ENCODE assay signal across 9 cellular contexts in genomic region chr6:41581381-41581991, GRCh38. TPM values are rescaled to one million over a fixed set of nuclear protein-coding genes. Genes with fewer than 3 reads are reported as not detected.
DNase-seq lines count a peak whose midpoint lies in the region; ATAC-seq and TF ChIP-seq lines count a peak whose summit lies in the region.
"Had no signal": no experiment of that assay in that cellular context is flagged by ENCODE, and none has a peak within 500 bp of the region (broad histone marks: within the 10 kb centered on the region; RNA-seq: fewer than 3 reads in every experiment).

No MANE protein-coding gene starts in this region.

- no peaks in the 10 kb centered on the region for H3K9me3 Mint-ChIP-seq in chondrocyte (ENCODE audit: low read depth)
- no peaks in the 10 kb centered on the region for H3K9me3 Mint-ChIP-seq in mesothelial cell of epicardium

- DNase-seq in BE2C (peak; percentile 89), NCI-H460 (ENCODE audit: extremely low read depth, low read depth) (peak; percentile 79), chondrocyte (ENCODE audit: low spot score) (no peak), mesothelial cell of epicardium (ENCODE audit: low spot score in 2 of 2, unreplicated experiment in 2 of 2) (no peak), D341Med (ENCODE audit: low spot score) (no peak), cerebellum (ENCODE audit: low spot score) (no peak)

- no peaks in the 10 kb centered on the region for H3K27me3 ChIP-seq in BE2C
- H3K27me3 ChIP-seq: upper lobe of left lung had no signal

- H3K4me1 Mint-ChIP-seq in chondrocyte (ENCODE audit: low read depth) (peaks cover 43% of the 10 kb centered on the region), mesothelial cell of epicardium (peaks cover 67% of the 10 kb centered on the region)

- H3K4me1 ChIP-seq in BE2C, result peaks cover 25% of the 10 kb centered on the region

- H3K4me3 Mint-ChIP-seq in chondrocyte (ENCODE audit: unreplicated experiment) (no peak overlapping the region), mesothelial cell of epicardium (no peak overlapping the region)

- TF ChIP-seq CTCF in BE2C (IDR thresholded peaks at IDR 0.05; ENCODE audit: low read depth, low read length) (no peak), chondrocyte (IDR thresholded peaks at IDR 0.05) (peak; percentile 8), mesothelial cell of epicardium (IDR thresholded peaks at IDR 0.05; ENCODE audit: unreplicated experiment) (no peak)

- H3K27me3 Mint-ChIP-seq in chondrocyte (ENCODE audit: low read depth), result no peaks in the 10 kb centered on the region
- no peaks in the 10 kb centered on the region for H3K27me3 Mint-ChIP-seq in mesothelial cell of epicardium (ENCODE audit: low read depth)

- no peaks in the 10 kb centered on the region for H3K9me3 ChIP-seq in BE2C
- H3K9me3 ChIP-seq: upper lobe of left lung had no signal

- H3K4me3 ChIP-seq in BE2C (ENCODE audit: low read depth, low read length), result no peak overlapping the region
- H3K4me3 ChIP-seq: upper lobe of left lung had no signal

- H3K27ac Mint-ChIP-seq in chondrocyte (ENCODE audit: unreplicated experiment) (peak overlapping the region; percentile 96), mesothelial cell of epicardium (peak overlapping the region; percentile 52)

- no peaks in the 10 kb centered on the region for H3K36me3 ChIP-seq in BE2C

- no peak for ATAC-seq in HG03045 (IDR thresholded peaks at IDR 0.05; ENCODE audit: unreplicated experiment)
- no peak for ATAC-seq in activated CD4-positive, CD25-positive, alpha-beta regulatory T cell treated with anti-CD3 and anti-CD28 coated beads, Interleukin-2, amount 50 U/mL, for 24 hours

- H3K36me3 Mint-ChIP-seq in chondrocyte (ENCODE audit: low read depth) (peaks cover 2% of the 10 kb centered on the region), mesothelial cell of epicardium (peaks cover 14% of the 10 kb centered on the region)

RNA-seq across cellular contexts. Expression of gene FOXP4, which starts 35.3 kb away (rescaled TPM):
- polyA plus RNA-seq in BE2C (2012; ENCODE audit: insufficient read depth, insufficient read length, low read depth), result 42.7 TPM
- total RNA-seq in NCI-H460 (2014; rRNA removed; shearing (Covaris generic)), result 3.6 and 3.7 TPM in 2 replicates
- 1.3 and 2.6 TPM in 2 replicates for polyA plus RNA-seq in NCI-H460 (2014; cell fraction: nucleus; rRNA removed)
- total RNA-seq in chondrocyte, result 17.2 to 19.8 TPM (median 18.6 TPM) in 3 replicates
- 85.1 to 91.0 TPM (median 87.9 TPM) in 3 replicates for total RNA-seq in mesothelial cell of epicardium
- total RNA-seq in cerebellum, result 9.2 TPM

RNA-seq across cellular contexts. Expression of gene MDFI, which starts 56.8 kb away (rescaled TPM):
- 3.7 TPM for polyA plus RNA-seq in BE2C (2012; ENCODE audit: insufficient read depth, insufficient read length, low read depth)
- 0.52 and 2.1 TPM in 2 replicates for total RNA-seq in NCI-H460 (2014; rRNA removed; shearing (Covaris generic))
- 1.7 TPM in 1 of 2 replicates, not detected in the other for polyA plus RNA-seq in NCI-H460 (2014; cell fraction: nucleus; rRNA removed)
- total RNA-seq in chondrocyte (31.8 to 62.6 TPM (median 33.7 TPM) in 3 replicates), mesothelial cell of epicardium (146 to 149 TPM (median 148 TPM) in 3 replicates), cerebellum (51.2 TPM)

Comparison
In these comparisons a context has a peak if more than half of its experiments do, and no peak if none do; other contexts are left out.
1. DNase-seq: peak in BE2C (single experiment) and NCI-H460 (single experiment); none in chondrocyte (single experiment), mesothelial cell of epicardium (0 of 2), D341Med (single experiment) and cerebellum (single experiment).
2. RNA of gene MDFI, which starts 56.8 kb away (total RNA-seq): 146 to 149 TPM in mesothelial cell of epicardium, 51.2 TPM in cerebellum (single experiment) and 31.8 to 62.6 TPM in chondrocyte; 0.52 to 2.1 TPM in NCI-H460; every median in the first group is over 10 times any median in the second.